Comparison of ENCODE assay signal across 14 cellular contexts in the genomic region with DNA sequence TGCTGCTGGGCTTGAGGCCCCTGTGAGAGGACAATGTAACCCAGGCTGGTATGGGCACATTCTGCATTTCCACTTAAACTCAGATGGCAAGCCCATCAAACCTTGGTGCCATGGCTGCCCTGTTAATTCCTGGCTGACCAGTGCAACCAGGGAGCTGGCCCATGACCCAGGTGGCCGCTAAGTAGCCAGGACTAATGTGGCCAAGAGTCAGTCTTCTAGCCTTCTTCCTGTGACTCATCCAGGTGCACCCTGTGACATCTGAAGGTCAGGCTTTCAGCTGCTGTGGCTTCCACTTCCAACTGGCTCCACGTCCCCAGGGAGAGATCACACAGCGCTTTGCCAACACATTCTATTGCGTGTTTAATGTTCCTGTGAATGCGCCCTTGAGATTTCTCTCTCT. TPM values are rescaled to one million over a fixed set of nuclear protein-coding genes. Genes with fewer than 3 reads are reported as not detected.
A peak's percentile ranks its signal among the peaks of the same experiment; 100 is the strongest.
DNase-seq lines count a peak whose midpoint lies in the region; ATAC-seq, FAIRE-seq and TF ChIP-seq lines count a peak whose summit lies in the region.
"Not testable (repeated sequence)": the region's sequence is repeated elsewhere in the genome, so short reads cannot be mapped to it uniquely, and the experiment has no call there.
"Had no signal": no experiment of that assay in that cellular context is flagged by ENCODE, and none has a peak within 500 bp of the region (broad histone marks: within the 10 kb centered on the region; RNA-seq: fewer than 3 reads in every experiment).

No MANE protein-coding gene starts in this region.

- not testable (repeated sequence) for TF ChIP-seq CTCF in RWPE1 (conservative IDR thresholded peaks at IDR 0.05; ENCODE audit: low read depth); activated CD8-positive, alpha-beta T cell treated with anti-CD3 and anti-CD28 coated beads for 36 hours (IDR thresholded peaks at IDR 0.05); pancreas (IDR thresholded peaks at IDR 0.05); upper lobe of right lung (IDR thresholded peaks at IDR 0.05)

- H3K9me3 Mint-ChIP-seq in activated CD8-positive, alpha-beta T cell treated with anti-CD3 and anti-CD28 coated beads for 36 hours; activated naive CD8-positive, alpha-beta T cell (ENCODE audit: low read depth): not testable (repeated sequence)

- not testable (repeated sequence) for H3K9ac ChIP-seq in BLaER1 treated with 17β-estradiol and CSF1 and Interleukin-3, amounts not matched to agents 10 nM and 100 nM

- WGBS in pancreas, 2 donors = 29 to 47% methylated on average over 5 of the region's 5 CpGs

- H3K4me1 Mint-ChIP-seq in activated CD8-positive, alpha-beta T cell treated with anti-CD3 and anti-CD28 coated beads for 36 hours (ENCODE audit: low read depth) = peaks cover 23% of the 10 kb centered on the region
- H3K4me1 Mint-ChIP-seq in activated naive CD8-positive, alpha-beta T cell (ENCODE audit: low read depth) = peaks cover 25% of the 10 kb centered on the region

- H3K36me3 Mint-ChIP-seq in activated CD8-positive, alpha-beta T cell treated with anti-CD3 and anti-CD28 coated beads for 36 hours (ENCODE audit: low read depth); activated naive CD8-positive, alpha-beta T cell: not testable (repeated sequence)

- H3K4me3 ChIP-seq in BLaER1 treated with 17β-estradiol and CSF1 and Interleukin-3, amounts not matched to agents 10 nM and 100 nM; pancreas; upper lobe of right lung: not testable (repeated sequence)

- peak overlapping the region; percentile 52 for H3K27ac Mint-ChIP-seq in activated CD8-positive, alpha-beta T cell treated with anti-CD3 and anti-CD28 coated beads for 36 hours
- H3K27ac Mint-ChIP-seq in activated naive CD8-positive, alpha-beta T cell = peak overlapping the region; percentile 34

- not testable (repeated sequence) for H3K9me3 ChIP-seq in BLaER1 treated with 17β-estradiol and CSF1 and Interleukin-3, amounts not matched to agents 10 nM and 100 nM (replicated peaks in 1 of 11); pancreas; upper lobe of right lung

- H3K27me3 Mint-ChIP-seq in activated CD8-positive, alpha-beta T cell treated with anti-CD3 and anti-CD28 coated beads for 36 hours; activated naive CD8-positive, alpha-beta T cell: not testable (repeated sequence)

- POLR2A ChIA-PET in RWPE1 (lab: Yijun Ruan, JAX; ENCODE audit: low non-redundant PET); activated CD8-positive, alpha-beta T cell treated with anti-CD3 and anti-CD28 coated beads for 36 hours (lab: Charles Lee): not testable (repeated sequence)

- not testable (repeated sequence) for H3K36me3 ChIP-seq in BLaER1 treated with 17β-estradiol and CSF1 and Interleukin-3, amounts not matched to agents 10 nM and 100 nM; pancreas; upper lobe of right lung

- H3K4me3 Mint-ChIP-seq in activated CD8-positive, alpha-beta T cell treated with anti-CD3 and anti-CD28 coated beads for 36 hours = not testable (repeated sequence)
- peak overlapping the region; percentile 63 for H3K4me3 Mint-ChIP-seq in activated naive CD8-positive, alpha-beta T cell

- not testable (repeated sequence) for FAIRE-seq in pancreas (lab: Jason Lieb, UNC)

- ATAC-seq in activated CD8-positive, alpha-beta T cell treated with anti-CD3 and anti-CD28 coated beads for 36 hours; pancreas; upper lobe of right lung: not testable (repeated sequence)

- H3K27me3 ChIP-seq in BLaER1 treated with 17β-estradiol and CSF1 and Interleukin-3, amounts not matched to agents 10 nM and 100 nM; pancreas; upper lobe of right lung: not testable (repeated sequence)

- intact Hi-C loops in activated CD8-positive, alpha-beta T cell treated with anti-CD3 and anti-CD28 coated beads for 36 hours (cut with micrococcal nuclease); pancreas (cut with DNase I); upper lobe of right lung (cut with DNase I): not testable (repeated sequence)

- DNase-seq in M059J (ENCODE audit: low read depth) (peak; percentile 33), kidney tubule cell (ENCODE audit: low spot score) (peak; percentile 13), pancreas (peak in 4 of 6 donors; percentile 38 to 78 (median 68)), upper lobe of right lung (peak; percentile 45)
- DNase-seq in RWPE1 (ENCODE audit: low spot score); activated CD8-positive, alpha-beta T cell treated with anti-CD3 and anti-CD28 coated beads for 36 hours: not testable (repeated sequence)

- CTCF ChIA-PET in RWPE1 (lab: Yijun Ruan, JAX) = not testable (repeated sequence)
- CTCF ChIA-PET in activated CD8-positive, alpha-beta T cell treated with anti-CD3 and anti-CD28 coated beads for 36 hours (lab: Charles Lee) = interaction anchor here (2.1 kb wide), 1 partner anchor 11 kb away, joined by 6 read pairs; no protein-coding TSS in a partner anchor

- H3K27ac ChIP-seq in BLaER1 treated with 17β-estradiol and CSF1 and Interleukin-3, amounts not matched to agents 10 nM and 100 nM; upper lobe of right lung: not testable (repeated sequence)
- peak overlapping the region; percentile 49 for H3K27ac ChIP-seq in RWPE1
- H3K27ac ChIP-seq in pancreas = peak overlapping the region in 3 of 4 donors; percentile 13 to 59 (median 41)

- not testable (repeated sequence) for H4K20me1 ChIP-seq in BLaER1 treated with 17β-estradiol and CSF1 and Interleukin-3, amounts not matched to agents 10 nM and 100 nM

- peaks cover 7 to 53% (median 44%) of the 10 kb centered on the region in 10 experiments for H3K4me1 ChIP-seq in BLaER1 treated with 17β-estradiol and CSF1 and Interleukin-3, amounts not matched to agents 10 nM and 100 nM
- not testable (repeated sequence) for H3K4me1 ChIP-seq in pancreas
- peaks cover 12% of the 10 kb centered on the region for H3K4me1 ChIP-seq in upper lobe of right lung

- peak overlapping the region in 7 of 11 experiments; percentile 13 to 51 (median 31); a peak in 11 of 22 replicates for H3K4me2 ChIP-seq in BLaER1 treated with 17β-estradiol and CSF1 and Interleukin-3, amounts not matched to agents 10 nM and 100 nM

RNA-seq across cellular contexts. Expression of a gene that starts 50.5 kb away (rescaled TPM):
- 0.15 and 8.8 TPM in 2 replicates for total RNA-seq in M059J (2014; rRNA removed; shearing (Covaris generic))
- not detected for total RNA-seq in activated CD8-positive, alpha-beta T cell treated with anti-CD3 and anti-CD28 coated beads for 36 hours
- under 1 TPM in 2 of 6 donors, not detected in 4; 0.19 to 0.20 TPM for total RNA-seq in pancreas
- under 1 TPM in 1 of 2 donors, not detected in 1; 0.23 TPM for polyA plus RNA-seq in pancreas
- total RNA-seq in upper lobe of right lung = not detected
- total RNA-seq: CD8-positive, alpha-beta memory T cell; GM23338; H9; HFFc6; LHCN-M2 had no signal
- polyA plus RNA-seq: AG04450; CD8-positive, alpha-beta memory T cell; GM23338 had no signal
